17 cellular contexts compared by ENCODE assay signal in the genomic region with DNA sequence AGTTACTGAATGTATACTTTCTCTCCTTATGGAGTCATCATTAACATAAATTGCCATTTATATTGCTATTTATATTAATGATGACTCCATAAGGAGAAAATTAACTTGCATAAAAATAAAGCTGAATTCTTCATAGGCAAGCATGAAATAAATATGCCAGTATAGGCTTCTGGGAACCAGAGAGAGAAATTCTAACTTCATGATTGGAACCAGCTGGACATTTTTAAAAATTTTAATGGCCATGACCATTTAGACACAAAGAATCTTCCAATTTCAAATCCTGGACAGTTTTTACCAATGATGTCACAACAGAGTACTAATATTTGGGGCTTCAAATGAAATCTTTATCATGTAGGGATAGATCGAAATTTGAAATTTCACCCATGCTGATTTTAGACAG.
"Had no signal": no experiment of that assay in that cellular context is flagged by ENCODE, and none has a peak within 500 bp of the region (broad histone marks: within the 10 kb centered on the region; RNA-seq: fewer than 3 reads in every experiment).

No MANE protein-coding gene starts in this region.

- H3K36me3 ChIP-seq: heart left ventricle, stomach, thoracic aorta, transverse colon had no signal

- H3K4me3 Mint-ChIP-seq: naive thymus-derived CD4-positive, alpha-beta T cell; nephron progenitor cell had no signal

- H3K9me3 ChIP-seq: psoas muscle, stomach, thoracic aorta, transverse colon had no signal

- H3K27ac ChIP-seq: dorsolateral prefrontal cortex, foreskin keratinocyte, heart left ventricle, psoas muscle, stomach, thoracic aorta, transverse colon had no signal

- H3K4me3 ChIP-seq: dorsolateral prefrontal cortex, heart left ventricle, psoas muscle, skin epidermis, stomach, thoracic aorta, transverse colon had no signal

- ATAC-seq: foreskin keratinocyte; heart left ventricle; left colon; naive thymus-derived CD4-positive, alpha-beta T cell; psoas muscle; sciatic nerve had no signal

- H3K9me3 Mint-ChIP-seq: nephron progenitor cell had no signal

- H3K27me3 ChIP-seq: foreskin keratinocyte, heart left ventricle, stomach, transverse colon had no signal

- H3K4me1 Mint-ChIP-seq: naive thymus-derived CD4-positive, alpha-beta T cell; nephron progenitor cell had no signal

- H3K27ac Mint-ChIP-seq: naive thymus-derived CD4-positive, alpha-beta T cell; nephron progenitor cell had no signal

- DNase-seq: cortex of kidney; dorsolateral prefrontal cortex; effector CD8-positive, alpha-beta T cell; foreskin keratinocyte; heart left ventricle; hippocampal formation; left colon; naive thymus-derived CD4-positive, alpha-beta T cell; nephron progenitor cell; psoas muscle; stimulated activated naive CD4-positive, alpha-beta T cell; stomach; substantia nigra; transverse colon had no signal

- H3K36me3 Mint-ChIP-seq: naive thymus-derived CD4-positive, alpha-beta T cell had no signal

- H3K4me1 ChIP-seq: foreskin keratinocyte, heart left ventricle, psoas muscle, stomach, transverse colon had no signal
